Comparison of ENCODE assay signal across 19 cellular contexts in the genomic region with DNA sequence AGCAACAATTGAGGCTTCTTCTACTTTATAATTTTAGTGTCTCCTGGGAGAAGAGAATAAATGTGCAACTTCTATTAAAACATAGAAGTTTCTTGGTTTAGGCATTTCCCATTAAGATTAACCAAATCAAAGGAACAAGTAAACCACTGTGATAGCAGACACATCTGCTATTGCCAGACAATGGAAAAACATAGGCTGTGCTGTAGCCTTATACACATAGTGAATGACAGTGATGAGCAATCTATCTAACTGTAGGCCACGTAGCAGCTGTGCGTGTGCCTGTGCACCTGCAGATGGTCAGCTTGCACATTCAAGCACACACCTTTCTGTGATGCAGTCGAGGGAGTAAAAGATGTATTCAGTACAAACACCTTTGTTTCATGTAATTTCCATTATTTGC.
"Had no signal": no experiment of that assay in that cellular context is flagged by ENCODE, and none has a peak within 500 bp of the region (broad histone marks: within the 10 kb centered on the region; RNA-seq: fewer than 3 reads in every experiment).

No MANE protein-coding gene starts in this region.

- DNase-seq: effector memory CD4-positive, alpha-beta T cell; gastrocnemius medialis; heart right ventricle; hypothalamus; kidney glomerular epithelial cell; mesendoderm; naive B cell; occipital lobe; pancreas; right lobe of liver; stimulated activated CD4-positive, alpha-beta T cell treated with anti-CD3 and anti-CD28 coated beads, Interleukin-4, amount 100 ng/mL, for 1 hour; stimulated activated CD8-positive, alpha-beta memory T cell treated with anti-CD3 and anti-CD28 coated beads, Interleukin-4, amount 100 ng/mL, for 48 hours; stimulated activated naive CD8-positive, alpha-beta T cell treated with anti-CD3 and anti-CD28 coated beads, Interleukin-15, Interleukin-2, amounts not matched to agents 100 U/mL and 50 U/mL, for 24 hours; tibial artery; upper lobe of left lung; uterus had no signal

- H3K27me3 ChIP-seq: gastrocnemius medialis, heart right ventricle, pancreas, right lobe of liver, tibial artery, upper lobe of left lung, uterus had no signal

- ATAC-seq: esophagus mucosa; gastrocnemius medialis; heart right ventricle; pancreas; right lobe of liver; stimulated activated effector memory CD8-positive, alpha-beta T cell treated with anti-CD3 and anti-CD28 coated beads, Interleukin-12 subunit alpha, Interleukin-12 subunit beta, amount 100 ng/mL, for 72 hours; stimulated activated naive CD8-positive, alpha-beta T cell treated with anti-CD3 and anti-CD28 coated beads, Interleukin-15, Interleukin-2, amounts not matched to agents 100 U/mL and 50 U/mL, for 24 hours had no signal

- H3K27ac ChIP-seq: gastrocnemius medialis, heart right ventricle, pancreas, prostate gland, right lobe of liver, tibial artery, upper lobe of left lung, uterus had no signal

- H3K4me1 ChIP-seq: pancreas, prostate gland, right lobe of liver, uterus had no signal

- H3K36me3 ChIP-seq: pancreas, prostate gland, right lobe of liver, uterus had no signal

- H3K9me3 ChIP-seq: gastrocnemius medialis, heart right ventricle, pancreas, prostate gland, right lobe of liver, tibial artery, upper lobe of left lung, uterus had no signal

- H3K4me3 ChIP-seq: gastrocnemius medialis, heart right ventricle, pancreas, prostate gland, right lobe of liver, tibial artery, upper lobe of left lung, uterus had no signal
